13 cellular contexts compared by ENCODE assay signal in the genomic region with DNA sequence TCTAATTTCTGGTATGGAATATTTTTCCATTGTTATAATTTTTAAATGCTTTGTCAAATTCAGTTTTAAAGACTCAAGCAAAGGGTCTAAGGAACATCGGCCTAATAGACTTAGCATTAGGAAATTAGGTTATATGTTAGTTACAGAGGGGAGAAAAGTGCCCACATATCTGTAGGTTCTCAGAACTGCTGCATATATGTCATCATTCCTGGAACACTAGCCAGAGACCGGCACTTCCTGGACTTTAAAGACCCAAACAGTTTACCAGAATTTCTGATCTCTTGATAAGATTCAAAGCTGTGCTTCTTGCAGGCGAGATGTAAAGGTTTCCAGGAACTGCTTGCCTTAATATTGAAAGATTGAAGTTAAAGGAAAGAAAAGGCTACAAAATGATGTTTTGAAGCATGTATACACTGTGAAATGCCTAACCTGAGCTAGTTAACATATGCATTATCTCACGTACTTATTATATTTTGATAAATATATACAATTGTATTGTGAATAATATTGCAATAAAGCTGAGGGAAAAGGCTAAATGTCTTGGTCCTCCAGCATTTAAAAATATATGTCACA.
"Had no signal": no experiment of that assay in that cellular context is flagged by ENCODE, and none has a peak within 500 bp of the region (broad histone marks: within the 10 kb centered on the region; RNA-seq: fewer than 3 reads in every experiment).

No MANE protein-coding gene starts in this region.

- H3K27ac ChIP-seq: thyroid gland had no signal

- DNase-seq: activated CD4-positive, alpha-beta T cell treated with anti-CD3 and anti-CD28 coated beads for 4 hours; hippocampal formation; kidney glomerular epithelial cell; left ventricle myocardium superior; natural killer cell; nucleus accumbens; stimulated activated CD4-positive, alpha-beta T cell treated with anti-CD3 and anti-CD28 coated beads, Interleukin-15, amount 100 ng/mL, for 24 hours; stimulated activated CD4-positive, alpha-beta T cell treated with anti-CD3 and anti-CD28 coated beads, Interleukin-4, amount 100 ng/mL, for 1 hour; stimulated activated naive B cell treated with anti-CD40 and anti-IgM and Interleukin-4, amounts not matched to agents 10 μg/mL and 1 μg/mL and 100 μg/mL, for 72 hours; T-cell; T1000; thyroid gland had no signal

- H3K36me3 ChIP-seq: thyroid gland had no signal

- H3K4me1 ChIP-seq: thyroid gland had no signal

- ATAC-seq: left ventricle myocardium superior; natural killer cell; stimulated activated naive B cell treated with anti-CD40 and anti-IgM and Interleukin-4, amounts not matched to agents 10 μg/mL and 1 μg/mL and 100 μg/mL, for 72 hours; T-cell had no signal

- FAIRE-seq: astrocyte had no signal

- H3K27me3 ChIP-seq: thyroid gland had no signal

- H3K4me3 ChIP-seq: thyroid gland had no signal

- H3K9me3 ChIP-seq: thyroid gland had no signal
